ENCODE assay signal across 20 cellular contexts in the genomic region with DNA sequence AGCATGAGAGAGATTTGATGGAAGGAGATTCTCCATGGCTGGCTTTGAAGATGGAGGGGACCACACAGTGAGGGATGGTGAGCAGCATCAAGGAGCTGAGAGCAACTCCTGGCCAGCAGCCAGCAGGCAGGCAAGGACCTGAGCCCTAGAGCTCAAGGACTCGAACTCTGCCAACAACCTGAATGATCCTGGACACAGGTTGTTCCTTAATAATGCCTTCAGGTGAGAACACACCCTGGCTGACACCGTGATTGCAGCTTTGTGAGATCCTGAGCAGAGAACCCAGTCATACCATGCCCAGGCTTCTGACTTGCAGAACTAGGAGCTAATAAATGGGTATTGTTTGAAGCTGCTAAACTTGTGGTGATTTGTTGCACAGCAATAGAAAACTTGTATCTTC.
"Had no signal": no experiment of that assay in that cellular context is flagged by ENCODE, and none has a peak within 500 bp of the region (broad histone marks: within the 10 kb centered on the region; RNA-seq: fewer than 3 reads in every experiment).

No MANE protein-coding gene starts in this region.

- H3K36me3 ChIP-seq: adrenal gland, ascending aorta, brain microvascular endothelial cell, pancreas, tibial nerve had no signal

- H3K4me3 ChIP-seq: adrenal gland, ascending aorta, pancreas, skin epidermis, tibial nerve had no signal

- H3K27ac ChIP-seq: adrenal gland, ascending aorta, brain microvascular endothelial cell, pancreas, skin epidermis, tibial nerve had no signal

- H3K27me3 ChIP-seq: adrenal gland, ascending aorta, brain microvascular endothelial cell, pancreas, tibial nerve had no signal

- H3K9me3 ChIP-seq: adrenal gland, ascending aorta, pancreas, tibial nerve had no signal

- H3K4me1 ChIP-seq: adrenal gland, ascending aorta, pancreas, tibial nerve had no signal

- ATAC-seq: activated T-cell treated with anti-CD3 and anti-CD28 coated beads, Interleukin-2, amount 50 U/mL, for 4 hours; pancreas; right cardiac atrium had no signal

- DNase-seq: activated CD4-positive, alpha-beta T cell treated with anti-CD3 and anti-CD28 coated beads for 4 hours; activated CD4-positive, alpha-beta T cell treated with anti-CD3 and anti-CD28 coated beads, Interleukin-2, amount 50 U/mL, for 48 hours; activated CD4-positive, CD25-positive, alpha-beta regulatory T cell; activated CD8-positive, alpha-beta memory T cell treated with anti-CD3 and anti-CD28 coated beads, Interleukin-2, amount 50 U/mL, for 48 hours; activated naive CD4-positive, alpha-beta T cell; activated T-cell treated with anti-CD3 and anti-CD28 coated beads, Interleukin-2, amount 50 U/mL, for 4 hours; adrenal gland; brain microvascular endothelial cell; central memory CD4-positive, alpha-beta T cell; dermis blood vessel endothelial cell; effector CD8-positive, alpha-beta T cell; foreskin melanocyte; left ventricle myocardium superior; stimulated activated CD4-positive, alpha-beta T cell treated with anti-CD3 and anti-CD28 coated beads, Interleukin-1b, Interleukin-23, amount 100 ng/mL, for 48 hours; T1000 had no signal
